ENCODE assay signal across 1 cellular context in the genomic region with DNA sequence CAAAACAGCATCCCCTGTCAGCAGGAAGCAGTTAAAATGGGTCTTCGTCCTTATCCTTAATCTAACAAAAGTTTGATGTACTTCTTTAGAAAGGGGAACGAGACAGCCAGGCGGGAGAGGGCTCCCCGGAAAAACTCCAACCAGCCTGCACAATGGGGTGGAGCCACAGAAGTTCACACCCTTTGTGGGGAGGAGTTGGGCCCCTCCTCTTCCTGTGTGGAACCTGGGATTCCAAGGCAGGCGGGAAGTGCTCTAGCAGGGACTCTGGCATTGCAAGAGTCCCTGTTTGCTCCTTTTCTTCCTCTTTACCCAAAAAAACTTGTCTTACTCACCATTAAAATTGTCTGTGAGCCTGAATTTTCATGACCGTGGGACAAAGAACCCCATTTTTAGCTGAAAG.
TF ChIP-seq lines count a peak whose summit lies in the region.

No MANE protein-coding gene starts in this region.

TF ChIP-seq in H1, 55 proteins besides CTCF, POLR2A, EP300 and RAD21:
- TF ChIP-seq CEBPB (IDR thresholded peaks at IDR 0.05; ENCODE audit: low read depth, low read length) = no peak
- TF ChIP-seq, protein P1, sequence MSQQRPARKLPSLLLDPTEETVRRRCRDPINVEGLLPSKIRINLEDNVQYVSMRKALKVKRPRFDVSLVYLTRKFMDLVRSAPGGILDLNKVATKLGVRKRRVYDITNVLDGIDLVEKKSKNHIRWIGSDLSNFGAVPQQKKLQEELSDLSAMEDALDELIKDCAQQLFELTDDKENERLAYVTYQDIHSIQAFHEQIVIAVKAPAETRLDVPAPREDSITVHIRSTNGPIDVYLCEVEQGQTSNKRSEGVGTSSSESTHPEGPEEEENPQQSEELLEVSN (IDR thresholded peaks at IDR 0.05) = peak; percentile 28; the same call in 1 of the 2 replicates
- TF ChIP-seq SUZ12 (IDR thresholded peaks at IDR 0.05; ENCODE audit: low read length) = no peak
- TF ChIP-seq KDM1A (IDR thresholded peaks at IDR 0.05; ENCODE audit: borderline replicate concordance, low read length) = no peak
